ENCODE assay signal across 10 cellular contexts in genomic region chr2:159622966-159623365, GRCh38.
"Had no signal": no experiment of that assay in that cellular context is flagged by ENCODE, and none has a peak within 500 bp of the region (broad histone marks: within the 10 kb centered on the region; RNA-seq: fewer than 3 reads in every experiment).

No MANE protein-coding gene starts in this region.

- H3K4me3 ChIP-seq: GM23338 had no signal

- H2AFZ ChIP-seq: GM23338 had no signal

- H3K9me3 Mint-ChIP-seq: GM23338, HFFc6 had no signal

- H3K4me3 Mint-ChIP-seq: GM23338, H9, HFFc6 had no signal

- H3K4me2 ChIP-seq: GM23338, KMS-11 had no signal

- FAIRE-seq: H1, H54 had no signal

- H3K9ac ChIP-seq: KMS-11 had no signal

- DNase-seq: H9, HCEC 1CT, HFFc6, IMR-90, KBM-7 had no signal

- ATAC-seq: GM23338 had no signal

- H3K27ac Mint-ChIP-seq: GM23338, H9, HFFc6 had no signal

- H3K27ac ChIP-seq: HL-60, KMS-11 had no signal
